8 cellular contexts compared by ENCODE assay signal in genomic region chr19:50281491-50281890, GRCh38. TPM values are rescaled to one million over a fixed set of nuclear protein-coding genes. Genes with fewer than 3 reads are reported as not detected.
"Had no signal": no experiment of that assay in that cellular context is flagged by ENCODE, and none has a peak within 500 bp of the region (broad histone marks: within the 10 kb centered on the region; RNA-seq: fewer than 3 reads in every experiment).

No MANE protein-coding gene starts in this region.

- H3K27ac ChIP-seq: KMS-11 had no signal

- H3K36me3 Mint-ChIP-seq: IgD-negative memory B cell had no signal

- H3K4me3 Mint-ChIP-seq: GM23338, H9, IgD-negative memory B cell had no signal

- H3K4me1 Mint-ChIP-seq: GM23338, H9, IgD-negative memory B cell had no signal

- H3K4me3 ChIP-seq: GM23338 had no signal

- ATAC-seq: GM23338 had no signal

- H3K4me2 ChIP-seq: GM23338, KMS-11 had no signal

- H2AFZ ChIP-seq: GM23338 had no signal

- H3K9ac ChIP-seq: KMS-11 had no signal

- H3K27ac Mint-ChIP-seq: GM23338, H9 had no signal

- FAIRE-seq: H1, HTR-8/SVneo had no signal

- DNase-seq: H9, HCEC 1CT, KBM-7 had no signal

RNA-seq across cellular contexts. Expression of gene KCNC3, which starts 47.7 kb away (rescaled TPM):
- polyA plus RNA-seq: IgD-negative memory B cell had no signal
